Comparison of ENCODE assay signal across 8 cellular contexts in genomic region chr10:5684318-5684970, GRCh38. TPM values are rescaled to one million over a fixed set of nuclear protein-coding genes. Genes with fewer than 3 reads are reported as not detected.
DNase-seq lines count a peak whose midpoint lies in the region; ATAC-seq and TF ChIP-seq lines count a peak whose summit lies in the region.

TASOR2 (plus strand) TSS chr10:5684838; CDS start chr10:5720643, 35,805 bp downstream.

- peaks cover 22% of the 10 kb centered on the region for H3K4me1 ChIP-seq in suprapubic skin

- H3K9me3 Mint-ChIP-seq in activated naive CD4-positive, alpha-beta T cell treated with anti-CD3 and anti-CD28 coated beads, Interleukin-2, amount 50 U/mL, for 72 hours: no peaks in the 10 kb centered on the region

- no peak for TF ChIP-seq EP300 in suprapubic skin (IDR thresholded peaks at IDR 0.05)

- no peak for TF ChIP-seq POLR2A in suprapubic skin (IDR thresholded peaks at IDR 0.05)

- H3K36me3 ChIP-seq in GM06990 (ENCODE audit: control insufficient read depth, insufficient read depth, low read length) (no peaks in the 10 kb centered on the region; the same call in 1 of the 2 replicates), suprapubic skin (no peaks in the 10 kb centered on the region)

- TF ChIP-seq CTCF in GM06990 (IDR thresholded peaks at IDR 0.05; ENCODE audit: insufficient read depth, low read length, poor library complexity, severe bottlenecking): no peak
- no peak for TF ChIP-seq CTCF in suprapubic skin (IDR thresholded peaks at IDR 0.05)

- peak within 1 kb of the TSS; percentile 96 to 99 for H3K27ac Mint-ChIP-seq in activated naive CD4-positive, alpha-beta T cell treated with anti-CD3 and anti-CD28 coated beads, Interleukin-2, amount 50 U/mL, for 72 hours

- peak within 1 kb of the TSS; percentile 75 for H3K4me3 ChIP-seq in GM06990 (replicated peaks; ENCODE audit: low read depth, low read length)
- peak within 1 kb of the TSS; percentile 83 for H3K4me3 ChIP-seq in suprapubic skin

- under 1% methylated on average over 54 of the region's 54 CpGs for WGBS in suprapubic skin

- H3K27me3 ChIP-seq in GM06990 (replicated peaks; ENCODE audit: control insufficient read depth, insufficient read depth, low read length) (no peaks in the 10 kb centered on the region), suprapubic skin (no peaks in the 10 kb centered on the region)

- ATAC-seq in HG02588 (IDR thresholded peaks at IDR 0.05; ENCODE audit: unreplicated experiment): peak; percentile 69
- ATAC-seq in activated naive CD4-positive, alpha-beta T cell treated with anti-CD3 and anti-CD28 coated beads, Interleukin-2, amount 50 U/mL, for 72 hours: peak; percentile 80 to 82

- no peaks in the 10 kb centered on the region for H3K9me3 ChIP-seq in suprapubic skin

- peak; percentile 99 for DNase-seq in GM06990 (ENCODE audit: extremely low read depth, insufficient read length)
- peak; percentile 97 for DNase-seq in NCI-H1092 treated with DMSO at 0.1 percent for 48 hours (lab: John Stamatoyannopoulos, UW)
- peak; percentile 96 for DNase-seq in SKM-1 (lab: John Stamatoyannopoulos, UW; ENCODE audit: unreplicated experiment)
- DNase-seq in activated naive CD4-positive, alpha-beta T cell treated with anti-CD3 and anti-CD28 coated beads, Interleukin-2, amount 50 U/mL, for 72 hours (ENCODE audit: low spot score in 2 of 2): peak; percentile 97 to 99
- peak; percentile 95 for DNase-seq in globus pallidus (ENCODE audit: low spot score)
- peak in 55 of 56 donors; percentile 85 to 99 (median 96) for DNase-seq in nucleus accumbens (lab: John Stamatoyannopoulos, UW)
- peak; percentile 97 to 98 for DNase-seq in suprapubic skin (ENCODE audit: low spot score in 2 of 2)

- H3K36me3 Mint-ChIP-seq in activated naive CD4-positive, alpha-beta T cell treated with anti-CD3 and anti-CD28 coated beads, Interleukin-2, amount 50 U/mL, for 72 hours: peaks cover 15 to 19% of the 10 kb centered on the region in 2 donors

- peak within 1 kb of the TSS; percentile 93 for H3K27ac ChIP-seq in suprapubic skin

RNA-seq across cellular contexts. Expression of gene TASOR2, which starts in this region (rescaled TPM):
- 10 to 100 TPM; 44.9 to 54.9 TPM for total RNA-seq in activated naive CD4-positive, alpha-beta T cell treated with anti-CD3 and anti-CD28 coated beads, Interleukin-2, amount 50 U/mL, for 72 hours
- 10 to 100 TPM; 49.8 to 78.3 (median 59.9) TPM for total RNA-seq in suprapubic skin

Comparison
In these comparisons a context has a peak if more than half of its experiments do, and no peak if none do; other contexts are left out.
1. Peak in every context shown above with its lines: DNase-seq, ATAC-seq, H3K4me3 ChIP-seq and H3K27ac ChIP-seq.